Comparison of ENCODE assay signal across 10 cellular contexts in genomic region chr15:57079907-57080750, GRCh38.
DNase-seq lines count a peak whose midpoint lies in the region; ATAC-seq and TF ChIP-seq lines count a peak whose summit lies in the region.
"Had no signal": no experiment of that assay in that cellular context is flagged by ENCODE, and none has a peak within 500 bp of the region (broad histone marks: within the 10 kb centered on the region; RNA-seq: fewer than 3 reads in every experiment).

No MANE protein-coding gene starts in this region.

- H3K4me1 ChIP-seq in adrenal gland (replicated peaks in 1 of 2) (peaks cover 0 to 33% of the 10 kb centered on the region in 2 donors), tibial artery (peaks cover 0 to 19% (median 1%) of the 10 kb centered on the region in 4 donors)

- intact Hi-C loops in adrenal gland (cut with DNase I): no loop called here
- intact Hi-C loops in tibial artery (cut with DNase I; ENCODE audit: low total_unique reads): no loop called here

- 52 to 59% (median 56%) methylated on average over 5 of the region's 5 CpGs for WGBS in adrenal gland, 4 donors

- H3K36me3 ChIP-seq in adrenal gland (replicated peaks in 1 of 2) (no peaks in the 10 kb centered on the region), tibial artery (no peaks in the 10 kb centered on the region)

- TF ChIP-seq POLR2A in GM18505 (IDR thresholded peaks at IDR 0.05; ENCODE audit: borderline replicate concordance, extremely low read depth, insufficient read depth, insufficient read length) (no peak), adrenal gland (IDR thresholded peaks at IDR 0.05) (no peak)

- H3K9me3 ChIP-seq in adrenal gland (replicated peaks in 1 of 3) (no peaks in the 10 kb centered on the region), tibial artery (no peaks in the 10 kb centered on the region)

- DNase-seq in AML-193 (lab: John Stamatoyannopoulos, UW) (peak; percentile 37 to 62), GM20000 (ENCODE audit: low spot score) (peak; percentile 19), MV-4-11 (lab: John Stamatoyannopoulos, UW) (peak; percentile 61), choroid plexus epithelial cell (ENCODE audit: low read depth) (peak; percentile 24), adrenal gland (no peak), tibial artery (no peak), NCI-H345 treated with DMSO at 0.1 percent for 48 hours (lab: John Stamatoyannopoulos, UW; ENCODE audit: unreplicated experiment) (no peak)
- DNase-seq: activated CD4-positive, CD25-positive, alpha-beta regulatory T cell; activated naive CD8-positive, alpha-beta T cell treated with anti-CD3 and anti-CD28 coated beads for 36 hours had no signal

- H3K27ac ChIP-seq in adrenal gland (no peak overlapping the region), tibial artery (no peak overlapping the region)

- H3K4me3 ChIP-seq in choroid plexus epithelial cell (ENCODE audit: low read depth, low read length): no peak overlapping the region
- H3K4me3 ChIP-seq in adrenal gland: no peak overlapping the region
- no peak overlapping the region for H3K4me3 ChIP-seq in tibial artery

- H3K27me3 ChIP-seq in adrenal gland (no peaks in the 10 kb centered on the region), tibial artery (no peaks in the 10 kb centered on the region)

- TF ChIP-seq CTCF in GM20000 (IDR thresholded peaks at IDR 0.05; ENCODE audit: extremely low read depth, missing control alignments) (no peak), choroid plexus epithelial cell (conservative IDR thresholded peaks at IDR 0.05; ENCODE audit: low read depth, low read length) (peak; percentile 12), adrenal gland (IDR thresholded peaks at IDR 0.05) (no peak), tibial artery (IDR thresholded peaks at IDR 0.05) (no peak)

- ATAC-seq in GM18505 (IDR thresholded peaks at IDR 0.05; ENCODE audit: unreplicated experiment): no peak

Comparison
In these comparisons a context has a peak if more than half of its experiments do, and no peak if none do; other contexts are left out.
1. DNase-seq: peak in AML-193 (2 of 2), GM20000 (single experiment), MV-4-11 (single experiment) and choroid plexus epithelial cell (single experiment); none in adrenal gland (0 of 7), tibial artery (0 of 2) and NCI-H345 treated with DMSO at 0.1 percent for 48 hours (single experiment).